ENCODE assay signal across 23 cellular contexts in the genomic region with DNA sequence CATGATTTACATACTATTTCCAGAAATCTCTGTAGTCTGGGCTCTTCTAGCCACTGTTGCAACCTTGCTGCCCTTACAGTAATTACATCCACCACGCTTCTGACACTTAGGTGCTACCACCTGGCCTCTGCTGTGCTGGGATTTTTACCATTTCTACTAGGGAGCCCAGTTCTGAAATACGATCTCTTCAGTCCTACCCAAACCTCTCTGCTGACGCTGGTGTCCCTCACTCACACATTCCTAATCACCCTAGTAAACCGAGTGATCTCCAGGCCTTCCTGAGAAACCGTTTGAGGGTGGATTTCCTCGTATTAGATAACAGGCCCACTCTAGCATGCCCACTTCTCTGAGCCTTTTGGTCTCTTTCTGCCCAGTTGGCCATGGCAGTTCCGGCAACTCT.
"Had no signal": no experiment of that assay in that cellular context is flagged by ENCODE, and none has a peak within 500 bp of the region (broad histone marks: within the 10 kb centered on the region; RNA-seq: fewer than 3 reads in every experiment).

No MANE protein-coding gene starts in this region.

- H3K27ac Mint-ChIP-seq: T-cell had no signal

- H3K27me3 ChIP-seq: MG63 had no signal

- ATAC-seq: Panc1, T-cell had no signal

- H3K4me2 ChIP-seq: SK-N-SH had no signal

- H3K9me3 ChIP-seq: MG63, SK-N-SH had no signal

- H3K4me3 Mint-ChIP-seq: T-cell had no signal

- H3K4me3 ChIP-seq: MG63 had no signal

- H3K27ac ChIP-seq: RWPE1 had no signal

- DNase-seq: IMR-90, Karpas-422, KG1, MG63, NCI-H1092, NCI-H1105 treated with DMSO at 0.1 percent for 48 hours, NCI-H1417 treated with DMSO at 0.1 percent for 48 hours, NCI-H146, NCI-H1694 treated with DMSO at 0.1 percent for 48 hours, NCI-H1930, NCI-H2081 treated with DMSO at 0.1 percent for 48 hours, NCI-H2171 treated with DMSO at 0.1 percent for 48 hours, NCI-H345, NCI-H446 treated with DMSO at 0.1 percent for 48 hours, NCI-H524 treated with DMSO at 0.1 percent for 48 hours, NCI-H69, NCI-H774, SHP77, SK-N-SH, SW 1271, T-cell had no signal

- H3K9ac ChIP-seq: SK-N-SH had no signal

- H3K36me3 Mint-ChIP-seq: T-cell had no signal

- H3K4me1 Mint-ChIP-seq: T-cell had no signal

- H3K36me3 ChIP-seq: MG63 had no signal
